8 cellular contexts compared by ENCODE assay signal in the genomic region with DNA sequence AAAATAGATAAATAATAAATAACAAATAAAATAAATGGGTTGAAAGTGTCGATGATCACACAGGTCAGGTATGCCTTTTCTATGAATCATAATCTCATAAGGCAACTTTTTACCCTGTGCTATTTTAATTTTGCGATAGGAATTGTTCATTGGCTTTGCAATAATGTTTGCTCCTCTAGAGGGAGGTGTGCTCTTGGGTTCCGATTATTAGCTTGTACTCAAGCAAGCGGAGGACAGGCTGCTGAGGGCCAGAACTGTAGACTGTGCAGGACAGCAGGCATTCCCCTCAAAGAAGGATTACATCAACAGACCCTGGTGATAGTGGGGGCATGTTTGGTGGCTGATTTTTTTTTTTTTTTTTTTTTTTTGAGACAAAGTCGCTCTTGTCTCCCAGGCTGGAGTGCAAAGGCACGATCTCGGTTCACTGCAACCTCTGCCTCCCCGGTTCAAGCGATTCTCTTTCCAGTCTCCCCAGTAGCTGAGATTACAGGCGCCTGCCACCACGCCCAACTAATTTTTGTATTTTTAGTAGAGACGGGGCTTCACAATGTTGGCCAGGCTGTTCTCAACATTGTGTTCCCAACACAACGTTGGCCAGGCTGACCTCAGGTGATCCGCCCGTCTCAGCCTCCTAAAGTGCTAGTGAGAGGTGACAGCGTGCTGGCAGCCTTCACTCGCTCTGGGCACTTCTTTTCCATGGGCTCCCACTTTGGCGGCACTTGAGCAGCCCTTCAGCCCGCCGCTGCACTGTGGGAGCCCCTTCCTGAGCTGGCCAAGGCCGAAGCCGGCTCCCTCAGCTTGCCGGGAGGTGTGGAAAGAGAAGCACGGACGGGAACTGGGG. TPM values are rescaled to one million over a fixed set of nuclear protein-coding genes. Genes with fewer than 3 reads are reported as not detected.
DNase-seq lines count a peak whose midpoint lies in the region; ATAC-seq, FAIRE-seq and TF ChIP-seq lines count a peak whose summit lies in the region.

No MANE protein-coding gene starts in this region.

- peak; percentile 48 for TF ChIP-seq CTCF in astrocyte (IDR thresholded peaks at IDR 0.05; ENCODE audit: insufficient read depth, low read depth, low read length)

- H3K27me3 Mint-ChIP-seq in astrocyte (ENCODE audit: low read depth, unreplicated experiment), result no peaks in the 10 kb centered on the region

- peaks cover 2% of the 10 kb centered on the region for H3K36me3 Mint-ChIP-seq in astrocyte (ENCODE audit: low read depth, unreplicated experiment)

- ATAC-seq in left colon (peak; percentile 98), GM19035 (IDR thresholded peaks at IDR 0.05; ENCODE audit: unreplicated experiment) (no peak), HG02970 (IDR thresholded peaks at IDR 0.05; ENCODE audit: low FRiP score, unreplicated experiment) (no peak)

- no peak overlapping the region for H3K27ac Mint-ChIP-seq in astrocyte (ENCODE audit: unreplicated experiment)

- H3K36me3 ChIP-seq in astrocyte (ENCODE audit: insufficient read depth, low read length), result no peaks in the 10 kb centered on the region

- intact Hi-C loops in left colon (cut with DNase I, micrococcal nuclease), result no loop called here

- no peaks in the 10 kb centered on the region for H3K4me1 ChIP-seq in astrocyte (ENCODE audit: insufficient read depth, low read length)

- H3K4me2 ChIP-seq in astrocyte (ENCODE audit: low read length), result no peak overlapping the region

- no peak overlapping the region for H3K4me3 ChIP-seq in astrocyte (ENCODE audit: insufficient read depth, low read depth, low read length)

- H4K20me1 ChIP-seq in astrocyte (ENCODE audit: insufficient read depth, low read length), result no peaks in the 10 kb centered on the region

- no peaks in the 10 kb centered on the region for H3K9me3 ChIP-seq in astrocyte (ENCODE audit: insufficient read depth, low read depth, low read length)

- H3K4me1 Mint-ChIP-seq in astrocyte (ENCODE audit: low read depth, unreplicated experiment), result no peaks in the 10 kb centered on the region

- no peak overlapping the region for H3K27ac ChIP-seq in astrocyte (ENCODE audit: low read depth, low read length)

- FAIRE-seq in astrocyte (lab: Jason Lieb, UNC), result no peak

- no peak overlapping the region for H3K4me3 Mint-ChIP-seq in astrocyte (ENCODE audit: unreplicated experiment)

- peaks cover 5% of the 10 kb centered on the region for H3K9me3 Mint-ChIP-seq in astrocyte (ENCODE audit: unreplicated experiment)

- DNase-seq in AG08396 (ENCODE audit: low spot score) (peak; percentile 50), HuH-7 (ENCODE audit: low spot score) (peak; percentile 68), astrocyte (ENCODE audit: low read depth) (no peak), left colon (peak in 1 of 2 donors; percentile 39), inferior parietal cortex (ENCODE audit: extremely low spot score) (no peak)
- DNase-seq in stimulated activated CD4-positive, alpha-beta T cell treated with anti-CD3 and anti-CD28 coated beads, Interleukin-4, amount 100 ng/mL, for 24 hours, result no peak

- no peaks in the 10 kb centered on the region for H3K79me2 ChIP-seq in astrocyte (ENCODE audit: insufficient read depth, low read length)

- H3K27me3 ChIP-seq in astrocyte (ENCODE audit: insufficient read depth, low read length), result no peaks in the 10 kb centered on the region

- H3K9ac ChIP-seq in astrocyte (ENCODE audit: low read length), result no peak overlapping the region

- H2AFZ ChIP-seq in astrocyte (ENCODE audit: low read depth, low read length), result no peak overlapping the region

RNA-seq across cellular contexts. Expression of a gene that starts 35.6 kb away (rescaled TPM):
- total RNA-seq in astrocyte (16.7 and 18.3 TPM in 2 replicates), left colon (10 to 100 TPM; 11.8 to 15.6 TPM)

RNA-seq across cellular contexts. Expression of a gene that starts 35.6 kb away (rescaled TPM):
- total RNA-seq in astrocyte, result 0.10 and 0.30 TPM in 2 replicates
- total RNA-seq in left colon, result under 1 TPM in 1 of 2 donors, not detected in 1; 0.08 TPM

Comparison
In these comparisons a context has a peak if more than half of its experiments do, and no peak if none do; other contexts are left out.
1. DNase-seq: peak in AG08396 (single experiment) and HuH-7 (single experiment); none in astrocyte (single experiment), inferior parietal cortex (single experiment) and stimulated activated CD4-positive, alpha-beta T cell treated with anti-CD3 and anti-CD28 coated beads, Interleukin-4, amount 100 ng/mL, for 24 hours (single experiment).